In the genomic region with DNA sequence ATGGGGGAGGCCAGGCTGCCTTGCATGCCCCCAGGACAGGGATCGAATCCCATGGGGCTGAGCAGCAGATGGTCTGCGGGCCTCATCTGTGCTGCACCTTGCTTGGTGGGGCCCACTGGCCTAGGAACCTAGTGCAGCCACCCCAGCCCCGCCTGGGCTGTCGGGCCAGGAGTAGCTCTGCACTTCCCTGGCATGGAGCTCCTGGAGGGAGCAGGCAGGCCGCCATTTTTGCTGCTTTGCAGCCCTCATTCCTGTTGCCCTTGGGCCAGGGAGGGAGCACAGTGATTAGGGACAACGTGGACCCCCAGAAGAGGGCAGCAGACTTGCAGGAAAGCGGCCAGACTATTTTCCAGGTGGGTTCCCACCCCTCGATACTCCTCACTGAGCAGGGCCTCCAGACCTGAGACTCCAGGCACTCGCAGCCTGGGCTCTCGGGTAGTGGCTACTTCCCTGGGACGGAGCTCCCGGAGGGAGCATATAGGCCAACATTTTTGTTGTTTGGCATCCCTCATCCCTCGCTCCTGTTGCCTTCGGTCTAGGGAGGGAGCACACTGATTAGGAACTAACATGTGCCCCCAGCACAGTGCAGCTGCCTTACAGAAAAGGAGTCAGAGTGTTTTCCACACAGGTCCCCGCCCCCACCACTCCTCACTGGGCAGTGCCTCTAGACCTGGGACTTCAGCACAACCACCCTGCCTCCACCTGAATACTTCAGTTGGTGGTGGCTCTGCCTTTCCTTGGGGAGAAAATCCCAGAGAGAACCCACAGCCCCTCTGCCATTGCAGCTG, we compare ENCODE assay signal across 15 cellular contexts.
DNase-seq lines count a peak whose midpoint lies in the region; ATAC-seq and TF ChIP-seq lines count a peak whose summit lies in the region.
"Had no signal": no experiment of that assay in that cellular context is flagged by ENCODE, and none has a peak within 500 bp of the region (broad histone marks: within the 10 kb centered on the region; RNA-seq: fewer than 3 reads in every experiment).

No MANE protein-coding gene starts in this region.

- no peaks in the 10 kb centered on the region for H3K27me3 Mint-ChIP-seq in chondrocyte (ENCODE audit: low read depth)

- ATAC-seq in GM21786 (IDR thresholded peaks at IDR 0.05; ENCODE audit: unreplicated experiment), result no peak
- ATAC-seq: activated CD8-positive, alpha-beta T cell treated with anti-CD3 and anti-CD28 coated beads for 36 hours; left lung; psoas muscle; stimulated activated naive CD8-positive, alpha-beta T cell treated with anti-CD3 and anti-CD28 coated beads, Interleukin-15, amount 100 ng/mL, for 72 hours had no signal

- no peak overlapping the region for H3K27ac Mint-ChIP-seq in chondrocyte (ENCODE audit: unreplicated experiment)
- H3K27ac Mint-ChIP-seq: activated CD8-positive, alpha-beta T cell treated with anti-CD3 and anti-CD28 coated beads for 36 hours; activated T-helper 1 cell treated with anti-CD3 and anti-CD28 coated beads, Interleukin-12 subunit alpha, Interleukin-12 subunit beta, Interleukin-2, Interleukin-4 antibody, amounts not matched to agents 30 ng/mL and 10 ng/mL and 1 ng/mL, durations not matched to agents 14 hours and 24 hours and 36 hours; stimulated activated naive CD8-positive, alpha-beta T cell treated with anti-CD3 and anti-CD28 coated beads, Interleukin-15, amount 100 ng/mL, for 72 hours had no signal

- H3K9me3 Mint-ChIP-seq in chondrocyte (ENCODE audit: low read depth), result peaks cover 27% of the 10 kb centered on the region
- H3K9me3 Mint-ChIP-seq: activated CD8-positive, alpha-beta T cell treated with anti-CD3 and anti-CD28 coated beads for 36 hours; activated T-helper 1 cell treated with anti-CD3 and anti-CD28 coated beads, Interleukin-12 subunit alpha, Interleukin-12 subunit beta, Interleukin-2, Interleukin-4 antibody, amounts not matched to agents 30 ng/mL and 10 ng/mL and 1 ng/mL, durations not matched to agents 14 hours and 24 hours and 36 hours had no signal

- H3K9me3 ChIP-seq in A673 (ENCODE audit: low read depth, low read length, poor library complexity, severe bottlenecking), result no peaks in the 10 kb centered on the region
- H3K9me3 ChIP-seq: MG63, psoas muscle had no signal

- DNase-seq in ELF-1 (ENCODE audit: low read depth, low spot score) (peak; percentile 73), HuH-7 (ENCODE audit: low spot score) (peak; percentile 40), chondrocyte (ENCODE audit: low spot score) (no peak), left kidney (ENCODE audit: low read depth, low spot score) (peak; percentile 49), HK-2 (ENCODE audit: unreplicated experiment) (no peak), A673 (ENCODE audit: low spot score) (no peak)
- DNase-seq: activated CD8-positive, alpha-beta T cell treated with anti-CD3 and anti-CD28 coated beads for 36 hours; cerebellar nuclear complex; heart right ventricle; MG63; psoas muscle; stimulated activated naive CD8-positive, alpha-beta T cell treated with anti-CD3 and anti-CD28 coated beads, Interleukin-15, amount 100 ng/mL, for 72 hours had no signal

- no peak overlapping the region for H3K4me3 ChIP-seq in A673 (ENCODE audit: low read depth, low read length, poor library complexity, severe bottlenecking)
- H3K4me3 ChIP-seq: heart right ventricle, left lung, MG63, psoas muscle had no signal

- intact Hi-C loops in A673 (cut with micrococcal nuclease; ENCODE audit: unreplicated experiment), result no loop called here

- H3K4me1 ChIP-seq in A673 (ENCODE audit: insufficient read depth, low read length, poor library complexity, severe bottlenecking), result peaks cover 21% of the 10 kb centered on the region
- H3K4me1 ChIP-seq: heart right ventricle, left lung, psoas muscle had no signal

- TF ChIP-seq CTCF in chondrocyte (IDR thresholded peaks at IDR 0.05), result peak; percentile 48
- no peak for TF ChIP-seq CTCF in A673 (conservative IDR thresholded peaks at IDR 0.05; ENCODE audit: low read depth, low read length)

- no peak overlapping the region for H3K4me3 Mint-ChIP-seq in chondrocyte (ENCODE audit: unreplicated experiment)
- H3K4me3 Mint-ChIP-seq: activated CD8-positive, alpha-beta T cell treated with anti-CD3 and anti-CD28 coated beads for 36 hours; activated T-helper 1 cell treated with anti-CD3 and anti-CD28 coated beads, Interleukin-12 subunit alpha, Interleukin-12 subunit beta, Interleukin-2, Interleukin-4 antibody, amounts not matched to agents 30 ng/mL and 10 ng/mL and 1 ng/mL, durations not matched to agents 14 hours and 24 hours and 36 hours; stimulated activated naive CD8-positive, alpha-beta T cell treated with anti-CD3 and anti-CD28 coated beads, Interleukin-15, amount 100 ng/mL, for 72 hours had no signal

- H3K36me3 ChIP-seq in A673 (ENCODE audit: insufficient read depth, low read length, poor library complexity, severe bottlenecking), result no peaks in the 10 kb centered on the region
- H3K36me3 ChIP-seq: heart right ventricle, left lung, MG63 had no signal

- H3K27ac ChIP-seq in A673 (ENCODE audit: low read depth, low read length, poor library complexity, severe bottlenecking), result no peak overlapping the region
- H3K27ac ChIP-seq: heart right ventricle, left lung, psoas muscle had no signal

- no peaks in the 10 kb centered on the region for H3K27me3 ChIP-seq in A673 (replicated peaks; ENCODE audit: insufficient read depth, low read depth, low read length, poor library complexity)
- H3K27me3 ChIP-seq: heart right ventricle, left lung, MG63 had no signal

- H3K36me3 Mint-ChIP-seq in chondrocyte (ENCODE audit: low read depth), result peaks cover 13% of the 10 kb centered on the region

- peaks cover 19% of the 10 kb centered on the region for H3K4me1 Mint-ChIP-seq in chondrocyte (ENCODE audit: low read depth)
- H3K4me1 Mint-ChIP-seq: stimulated activated naive CD8-positive, alpha-beta T cell treated with anti-CD3 and anti-CD28 coated beads, Interleukin-15, amount 100 ng/mL, for 72 hours had no signal

- POLR2A ChIA-PET in A673 (lab: Charles Lee; ENCODE audit: low non-redundant PET), result no interaction called here

- no TSS peak for BruUV-seq in A673 (replicated peaks; lab: Mats Ljungman, UMichigan)

- CTCF ChIA-PET in A673 (lab: Charles Lee), result interaction anchor here (0.6 kb wide), 1 partner anchor 1791 kb away, joined by 3 read pairs; no protein-coding TSS in a partner anchor

Comparison
In these comparisons a context has a peak if more than half of its experiments do, and no peak if none do; other contexts are left out.
1. DNase-seq: peak in ELF-1 (single experiment), HuH-7 (single experiment) and left kidney (single experiment); none in chondrocyte (single experiment), HK-2 (single experiment) and A673 (single experiment).